ENCODE assay signal across 1 cellular context in the genomic region with DNA sequence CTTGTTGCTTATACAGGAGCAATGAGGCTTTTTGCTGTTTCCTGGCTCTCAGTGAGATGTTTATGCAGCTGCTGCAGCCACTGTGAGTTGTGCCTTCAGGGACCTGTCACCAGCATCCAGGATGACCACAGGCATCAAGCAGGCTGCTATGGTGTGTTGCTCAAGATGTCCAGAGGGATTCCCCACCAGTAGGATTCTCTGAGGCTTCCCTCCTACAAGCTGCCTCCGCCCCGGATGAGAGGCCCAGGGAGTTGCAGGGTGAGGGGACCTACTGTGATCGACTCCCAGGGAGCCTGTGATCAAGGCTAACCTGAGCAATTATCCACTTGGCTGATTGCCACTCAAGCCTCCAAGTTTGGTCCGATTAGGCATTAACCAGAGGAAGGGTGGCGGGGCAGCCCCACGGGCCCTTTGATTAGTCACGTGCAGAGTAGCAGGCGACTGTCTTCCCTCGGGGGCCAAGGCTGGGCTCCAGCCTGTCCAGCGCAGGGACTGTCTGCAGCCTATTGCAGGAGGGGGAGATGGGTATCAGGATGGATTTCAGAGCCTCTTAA.
TF ChIP-seq lines count a peak whose summit lies in the region.

No MANE protein-coding gene starts in this region.

TF ChIP-seq in A549, 52 proteins besides CTCF, POLR2A, EP300 and RAD21 (continued from another document):
- TF ChIP-seq, protein P1, sequence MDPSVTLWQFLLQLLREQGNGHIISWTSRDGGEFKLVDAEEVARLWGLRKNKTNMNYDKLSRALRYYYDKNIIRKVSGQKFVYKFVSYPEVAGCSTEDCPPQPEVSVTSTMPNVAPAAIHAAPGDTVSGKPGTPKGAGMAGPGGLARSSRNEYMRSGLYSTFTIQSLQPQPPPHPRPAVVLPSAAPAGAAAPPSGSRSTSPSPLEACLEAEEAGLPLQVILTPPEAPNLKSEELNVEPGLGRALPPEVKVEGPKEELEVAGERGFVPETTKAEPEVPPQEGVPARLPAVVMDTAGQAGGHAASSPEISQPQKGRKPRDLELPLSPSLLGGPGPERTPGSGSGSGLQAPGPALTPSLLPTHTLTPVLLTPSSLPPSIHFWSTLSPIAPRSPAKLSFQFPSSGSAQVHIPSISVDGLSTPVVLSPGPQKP (IDR thresholded peaks at IDR 0.05; ENCODE audit: low read depth, low read length): no peak
- TF ChIP-seq EHF (CRISPR knock-in tag; IDR thresholded peaks at IDR 0.05) (no peak), JUNB (IDR thresholded peaks at IDR 0.05) (no peak), ESRRA (IDR thresholded peaks at IDR 0.05; ENCODE audit: borderline replicate concordance, low read length) (no peak), MYC (IDR thresholded peaks at IDR 0.05; ENCODE audit: borderline replicate concordance, low read length) (no peak), NFE2L2 (conservative IDR thresholded peaks at IDR 0.05; ENCODE audit: low read length) (no peak), TFCP2L1 (CRISPR knock-in tag; IDR thresholded peaks at IDR 0.05) (no peak), HEYL (CRISPR knock-in tag; IDR thresholded peaks at IDR 0.05) (no peak), RFX5 (IDR thresholded peaks at IDR 0.05) (no peak)
